In the genomic region with DNA sequence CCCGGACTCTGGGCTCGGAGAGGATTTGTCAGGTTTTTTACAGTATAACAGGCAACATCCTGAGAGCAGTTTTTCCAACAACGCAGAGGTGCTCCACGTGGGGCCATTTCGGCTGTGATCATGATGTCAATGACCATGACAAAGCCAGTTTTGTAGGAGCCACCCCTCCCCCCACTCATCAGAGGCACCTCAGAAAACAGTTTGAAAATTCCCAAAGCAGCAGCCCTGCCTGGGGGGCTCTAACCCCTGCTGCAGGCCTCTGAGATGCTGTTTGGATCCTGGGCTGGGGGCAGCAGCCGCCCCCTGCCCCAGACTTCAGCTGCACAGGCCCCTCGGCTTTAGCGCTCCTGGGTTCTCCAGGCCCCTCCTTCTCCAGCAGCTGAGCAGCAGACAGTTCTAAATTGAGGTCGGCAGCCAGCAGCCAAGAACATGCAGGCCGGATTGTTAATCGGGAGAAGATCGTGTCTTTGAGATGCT, we compare ENCODE assay signal across 1 cellular context.
TF ChIP-seq lines count a peak whose summit lies in the region.

No MANE protein-coding gene starts in this region.

TF ChIP-seq in K562, 482 proteins besides CTCF, POLR2A, EP300 and RAD21 (continued from another document and continues in another):
- TF ChIP-seq, protein P1, sequence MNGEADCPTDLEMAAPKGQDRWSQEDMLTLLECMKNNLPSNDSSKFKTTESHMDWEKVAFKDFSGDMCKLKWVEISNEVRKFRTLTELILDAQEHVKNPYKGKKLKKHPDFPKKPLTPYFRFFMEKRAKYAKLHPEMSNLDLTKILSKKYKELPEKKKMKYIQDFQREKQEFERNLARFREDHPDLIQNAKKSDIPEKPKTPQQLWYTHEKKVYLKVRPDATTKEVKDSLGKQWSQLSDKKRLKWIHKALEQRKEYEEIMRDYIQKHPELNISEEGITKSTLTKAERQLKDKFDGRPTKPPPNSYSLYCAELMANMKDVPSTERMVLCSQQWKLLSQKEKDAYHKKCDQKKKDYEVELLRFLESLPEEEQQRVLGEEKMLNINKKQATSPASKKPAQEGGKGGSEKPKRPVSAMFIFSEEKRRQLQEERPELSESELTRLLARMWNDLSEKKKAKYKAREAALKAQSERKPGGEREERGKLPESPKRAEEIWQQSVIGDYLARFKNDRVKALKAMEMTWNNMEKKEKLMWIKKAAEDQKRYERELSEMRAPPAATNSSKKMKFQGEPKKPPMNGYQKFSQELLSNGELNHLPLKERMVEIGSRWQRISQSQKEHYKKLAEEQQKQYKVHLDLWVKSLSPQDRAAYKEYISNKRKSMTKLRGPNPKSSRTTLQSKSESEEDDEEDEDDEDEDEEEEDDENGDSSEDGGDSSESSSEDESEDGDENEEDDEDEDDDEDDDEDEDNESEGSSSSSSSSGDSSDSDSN (IDR thresholded peaks at IDR 0.05; ENCODE audit: borderline replicate concordance in 1 of 2, low read depth in 2 of 2, low read length in 2 of 2): no peak
- no peak for TF ChIP-seq POLR2B (IDR thresholded peaks at IDR 0.05; ENCODE audit: low read depth, partially characterized antibody)
- TF ChIP-seq SNRNP70 (optimal IDR thresholded peaks at IDR 0.05; ENCODE audit: low read depth, low read length): no peak
- no peak for TF ChIP-seq SREBF2 (CRISPR knock-in tag; IDR thresholded peaks at IDR 0.05)
- no peak for TF ChIP-seq RBM15 (IDR thresholded peaks at IDR 0.05; ENCODE audit: insufficient read depth, low read length)
- no peak for TF ChIP-seq ZNF408 (CRISPR knock-in tag; IDR thresholded peaks at IDR 0.05; ENCODE audit: low read depth)
- TF ChIP-seq, protein P2, sequence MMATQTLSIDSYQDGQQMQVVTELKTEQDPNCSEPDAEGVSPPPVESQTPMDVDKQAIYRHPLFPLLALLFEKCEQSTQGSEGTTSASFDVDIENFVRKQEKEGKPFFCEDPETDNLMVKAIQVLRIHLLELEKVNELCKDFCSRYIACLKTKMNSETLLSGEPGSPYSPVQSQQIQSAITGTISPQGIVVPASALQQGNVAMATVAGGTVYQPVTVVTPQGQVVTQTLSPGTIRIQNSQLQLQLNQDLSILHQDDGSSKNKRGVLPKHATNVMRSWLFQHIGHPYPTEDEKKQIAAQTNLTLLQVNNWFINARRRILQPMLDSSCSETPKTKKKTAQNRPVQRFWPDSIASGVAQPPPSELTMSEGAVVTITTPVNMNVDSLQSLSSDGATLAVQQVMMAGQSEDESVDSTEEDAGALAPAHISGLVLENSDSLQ (IDR thresholded peaks at IDR 0.05): no peak
- TF ChIP-seq ESRRB (CRISPR knock-in tag; IDR thresholded peaks at IDR 0.05; ENCODE audit: borderline replicate concordance): no peak
- no peak for TF ChIP-seq ELF1 (tag; IDR thresholded peaks at IDR 0.05)
- TF ChIP-seq MTF1 (CRISPR knock-in tag; IDR thresholded peaks at IDR 0.05; ENCODE audit: borderline replicate concordance): no peak
- TF ChIP-seq, protein P3, sequence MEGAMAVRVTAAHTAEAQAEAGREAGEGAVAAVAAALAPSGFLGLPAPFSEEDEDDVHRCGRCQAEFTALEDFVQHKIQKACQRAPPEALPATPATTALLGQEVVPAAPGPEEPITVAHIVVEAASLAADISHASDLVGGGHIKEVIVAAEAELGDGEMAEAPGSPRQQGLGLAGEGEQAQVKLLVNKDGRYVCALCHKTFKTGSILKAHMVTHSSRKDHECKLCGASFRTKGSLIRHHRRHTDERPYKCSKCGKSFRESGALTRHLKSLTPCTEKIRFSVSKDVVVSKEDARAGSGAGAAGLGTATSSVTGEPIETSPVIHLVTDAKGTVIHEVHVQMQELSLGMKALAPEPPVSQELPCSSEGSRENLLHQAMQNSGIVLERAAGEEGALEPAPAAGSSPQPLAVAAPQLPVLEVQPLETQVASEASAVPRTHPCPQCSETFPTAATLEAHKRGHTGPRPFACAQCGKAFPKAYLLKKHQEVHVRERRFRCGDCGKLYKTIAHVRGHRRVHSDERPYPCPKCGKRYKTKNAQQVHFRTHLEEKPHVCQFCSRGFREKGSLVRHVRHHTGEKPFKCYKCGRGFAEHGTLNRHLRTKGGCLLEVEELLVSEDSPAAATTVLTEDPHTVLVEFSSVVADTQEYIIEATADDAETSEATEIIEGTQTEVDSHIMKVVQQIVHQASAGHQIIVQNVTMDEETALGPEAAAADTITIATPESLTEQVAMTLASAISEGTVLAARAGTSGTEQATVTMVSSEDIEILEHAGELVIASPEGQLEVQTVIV (CRISPR knock-in tag; IDR thresholded peaks at IDR 0.05; ENCODE audit: borderline replicate concordance): no peak
- TF ChIP-seq, protein P4, sequence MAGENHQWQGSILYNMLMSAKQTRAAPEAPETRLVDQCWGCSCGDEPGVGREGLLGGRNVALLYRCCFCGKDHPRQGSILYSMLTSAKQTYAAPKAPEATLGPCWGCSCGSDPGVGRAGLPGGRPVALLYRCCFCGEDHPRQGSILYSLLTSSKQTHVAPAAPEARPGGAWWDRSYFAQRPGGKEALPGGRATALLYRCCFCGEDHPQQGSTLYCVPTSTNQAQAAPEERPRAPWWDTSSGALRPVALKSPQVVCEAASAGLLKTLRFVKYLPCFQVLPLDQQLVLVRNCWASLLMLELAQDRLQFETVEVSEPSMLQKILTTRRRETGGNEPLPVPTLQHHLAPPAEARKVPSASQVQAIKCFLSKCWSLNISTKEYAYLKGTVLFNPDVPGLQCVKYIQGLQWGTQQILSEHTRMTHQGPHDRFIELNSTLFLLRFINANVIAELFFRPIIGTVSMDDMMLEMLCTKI (IDR thresholded peaks at IDR 0.05; ENCODE audit: partially characterized antibody): no peak
- TF ChIP-seq MYNN (IDR thresholded peaks at IDR 0.05): no peak
- no peak for TF ChIP-seq MYNN (CRISPR knock-in tag; IDR thresholded peaks at IDR 0.05)
- no peak for TF ChIP-seq HMG20A (CRISPR knock-in tag; conservative IDR thresholded peaks at IDR 0.05)
- TF ChIP-seq ZNF316 (IDR thresholded peaks at IDR 0.05): peak; percentile 61
- TF ChIP-seq PHB2 (IDR thresholded peaks at IDR 0.05; ENCODE audit: low read depth): no peak
- no peak for TF ChIP-seq ETV6 (IDR thresholded peaks at IDR 0.05; ENCODE audit: borderline replicate concordance in 1 of 2, low read depth in 2 of 2, low read length in 1 of 2)
- no peak for TF ChIP-seq ETV6 (CRISPR knock-in tag; IDR thresholded peaks at IDR 0.05; ENCODE audit: borderline replicate concordance)
- TF ChIP-seq CCNT2 (IDR thresholded peaks at IDR 0.05; ENCODE audit: borderline replicate concordance, extremely low read depth, insufficient read length, low read depth, low read length): no peak
- TF ChIP-seq, protein P5, sequence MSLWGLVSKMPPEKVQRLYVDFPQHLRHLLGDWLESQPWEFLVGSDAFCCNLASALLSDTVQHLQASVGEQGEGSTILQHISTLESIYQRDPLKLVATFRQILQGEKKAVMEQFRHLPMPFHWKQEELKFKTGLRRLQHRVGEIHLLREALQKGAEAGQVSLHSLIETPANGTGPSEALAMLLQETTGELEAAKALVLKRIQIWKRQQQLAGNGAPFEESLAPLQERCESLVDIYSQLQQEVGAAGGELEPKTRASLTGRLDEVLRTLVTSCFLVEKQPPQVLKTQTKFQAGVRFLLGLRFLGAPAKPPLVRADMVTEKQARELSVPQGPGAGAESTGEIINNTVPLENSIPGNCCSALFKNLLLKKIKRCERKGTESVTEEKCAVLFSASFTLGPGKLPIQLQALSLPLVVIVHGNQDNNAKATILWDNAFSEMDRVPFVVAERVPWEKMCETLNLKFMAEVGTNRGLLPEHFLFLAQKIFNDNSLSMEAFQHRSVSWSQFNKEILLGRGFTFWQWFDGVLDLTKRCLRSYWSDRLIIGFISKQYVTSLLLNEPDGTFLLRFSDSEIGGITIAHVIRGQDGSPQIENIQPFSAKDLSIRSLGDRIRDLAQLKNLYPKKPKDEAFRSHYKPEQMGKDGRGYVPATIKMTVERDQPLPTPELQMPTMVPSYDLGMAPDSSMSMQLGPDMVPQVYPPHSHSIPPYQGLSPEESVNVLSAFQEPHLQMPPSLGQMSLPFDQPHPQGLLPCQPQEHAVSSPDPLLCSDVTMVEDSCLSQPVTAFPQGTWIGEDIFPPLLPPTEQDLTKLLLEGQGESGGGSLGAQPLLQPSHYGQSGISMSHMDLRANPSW (CRISPR knock-in tag; IDR thresholded peaks at IDR 0.05): no peak
- TF ChIP-seq EGR1 (conservative IDR thresholded peaks at IDR 0.05): no peak
- TF ChIP-seq RNF2 (IDR thresholded peaks at IDR 0.05): no peak
- TF ChIP-seq SIRT6 (IDR thresholded peaks at IDR 0.05; ENCODE audit: low read depth, low read length): no peak
- no peak for TF ChIP-seq CBX2 (IDR thresholded peaks at IDR 0.05; ENCODE audit: insufficient read depth, low read length, poor library complexity, severe bottlenecking)
- no peak for TF ChIP-seq MCM2 (IDR thresholded peaks at IDR 0.05; ENCODE audit: low read depth)
- TF ChIP-seq SUPT5H (IDR thresholded peaks at IDR 0.05): no peak
- TF ChIP-seq, protein P6, sequence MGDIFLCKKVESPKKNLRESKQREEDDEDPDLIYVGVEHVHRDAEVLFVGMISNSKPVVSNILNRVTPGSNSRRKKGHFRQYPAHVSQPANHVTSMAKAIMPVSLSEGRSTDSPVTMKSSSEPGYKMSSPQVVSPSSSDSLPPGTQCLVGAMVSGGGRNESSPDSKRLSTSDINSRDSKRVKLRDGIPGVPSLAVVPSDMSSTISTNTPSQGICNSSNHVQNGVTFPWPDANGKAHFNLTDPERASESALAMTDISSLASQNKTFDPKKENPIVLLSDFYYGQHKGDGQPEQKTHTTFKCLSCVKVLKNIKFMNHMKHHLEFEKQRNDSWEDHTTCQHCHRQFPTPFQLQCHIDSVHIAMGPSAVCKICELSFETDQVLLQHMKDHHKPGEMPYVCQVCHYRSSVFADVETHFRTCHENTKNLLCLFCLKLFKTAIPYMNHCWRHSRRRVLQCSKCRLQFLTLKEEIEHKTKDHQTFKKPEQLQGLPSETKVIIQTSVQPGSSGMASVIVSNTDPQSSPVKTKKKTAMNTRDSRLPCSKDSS (IDR thresholded peaks at IDR 0.05; ENCODE audit: low read depth, partially characterized antibody): no peak
- TF ChIP-seq SMARCC2 (IDR thresholded peaks at IDR 0.05; ENCODE audit: low read depth): no peak
- TF ChIP-seq STAG1 (CRISPR knock-in tag; IDR thresholded peaks at IDR 0.05; ENCODE audit: borderline replicate concordance): no peak
- TF ChIP-seq, protein P7, sequence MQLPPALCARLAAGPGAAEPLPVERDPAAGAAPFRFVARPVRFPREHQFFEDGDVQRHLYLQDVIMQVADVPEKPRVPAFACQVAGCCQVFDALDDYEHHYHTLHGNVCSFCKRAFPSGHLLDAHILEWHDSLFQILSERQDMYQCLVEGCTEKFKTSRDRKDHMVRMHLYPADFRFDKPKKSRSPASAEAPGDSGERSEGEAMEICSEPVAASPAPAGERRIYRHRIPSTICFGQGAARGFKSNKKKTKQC (CRISPR knock-in tag; IDR thresholded peaks at IDR 0.05): no peak
- 0 out of 2 replicates have a peak, but pooled peaks have one; percentile 33 for TF ChIP-seq JUN (IDR thresholded peaks at IDR 0.05; ENCODE audit: borderline replicate concordance, low read depth, low read length)
- TF ChIP-seq JUN (CRISPR knock-in tag; IDR thresholded peaks at IDR 0.05; ENCODE audit: borderline replicate concordance): no peak
- no peak for TF ChIP-seq RUNX1 (IDR thresholded peaks at IDR 0.05; ENCODE audit: low read depth)
- TF ChIP-seq SMARCE1 (IDR thresholded peaks at IDR 0.05): no peak
- no peak for TF ChIP-seq CBFA2T2 (conservative IDR thresholded peaks at IDR 0.05)
- TF ChIP-seq ZNF217 (CRISPR knock-in tag; IDR thresholded peaks at IDR 0.05): no peak
- no peak for TF ChIP-seq SMARCB1 (IDR thresholded peaks at IDR 0.05; ENCODE audit: insufficient read length, low read depth)
- TF ChIP-seq FOXJ2 (tag; IDR thresholded peaks at IDR 0.05): no peak
- TF ChIP-seq, protein P8, sequence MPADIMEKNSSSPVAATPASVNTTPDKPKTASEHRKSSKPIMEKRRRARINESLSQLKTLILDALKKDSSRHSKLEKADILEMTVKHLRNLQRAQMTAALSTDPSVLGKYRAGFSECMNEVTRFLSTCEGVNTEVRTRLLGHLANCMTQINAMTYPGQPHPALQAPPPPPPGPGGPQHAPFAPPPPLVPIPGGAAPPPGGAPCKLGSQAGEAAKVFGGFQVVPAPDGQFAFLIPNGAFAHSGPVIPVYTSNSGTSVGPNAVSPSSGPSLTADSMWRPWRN (IDR thresholded peaks at IDR 0.05; ENCODE audit: low read depth): no peak
- no peak for TF ChIP-seq TRIM28 (IDR thresholded peaks at IDR 0.05)
- TF ChIP-seq SNIP1 (IDR thresholded peaks at IDR 0.05; ENCODE audit: low read depth): no peak
- no peak for TF ChIP-seq POLR2H (tag; IDR thresholded peaks at IDR 0.05; ENCODE audit: low read depth)
- no peak for TF ChIP-seq SPI1 (IDR thresholded peaks at IDR 0.05; ENCODE audit: borderline replicate concordance, low read depth, low read length)
- TF ChIP-seq, protein P9, sequence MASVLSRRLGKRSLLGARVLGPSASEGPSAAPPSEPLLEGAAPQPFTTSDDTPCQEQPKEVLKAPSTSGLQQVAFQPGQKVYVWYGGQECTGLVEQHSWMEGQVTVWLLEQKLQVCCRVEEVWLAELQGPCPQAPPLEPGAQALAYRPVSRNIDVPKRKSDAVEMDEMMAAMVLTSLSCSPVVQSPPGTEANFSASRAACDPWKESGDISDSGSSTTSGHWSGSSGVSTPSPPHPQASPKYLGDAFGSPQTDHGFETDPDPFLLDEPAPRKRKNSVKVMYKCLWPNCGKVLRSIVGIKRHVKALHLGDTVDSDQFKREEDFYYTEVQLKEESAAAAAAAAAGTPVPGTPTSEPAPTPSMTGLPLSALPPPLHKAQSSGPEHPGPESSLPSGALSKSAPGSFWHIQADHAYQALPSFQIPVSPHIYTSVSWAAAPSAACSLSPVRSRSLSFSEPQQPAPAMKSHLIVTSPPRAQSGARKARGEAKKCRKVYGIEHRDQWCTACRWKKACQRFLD (CRISPR knock-in tag; IDR thresholded peaks at IDR 0.05): peak; percentile 29; the same call in 1 of the 2 replicates
- TF ChIP-seq, protein P10, sequence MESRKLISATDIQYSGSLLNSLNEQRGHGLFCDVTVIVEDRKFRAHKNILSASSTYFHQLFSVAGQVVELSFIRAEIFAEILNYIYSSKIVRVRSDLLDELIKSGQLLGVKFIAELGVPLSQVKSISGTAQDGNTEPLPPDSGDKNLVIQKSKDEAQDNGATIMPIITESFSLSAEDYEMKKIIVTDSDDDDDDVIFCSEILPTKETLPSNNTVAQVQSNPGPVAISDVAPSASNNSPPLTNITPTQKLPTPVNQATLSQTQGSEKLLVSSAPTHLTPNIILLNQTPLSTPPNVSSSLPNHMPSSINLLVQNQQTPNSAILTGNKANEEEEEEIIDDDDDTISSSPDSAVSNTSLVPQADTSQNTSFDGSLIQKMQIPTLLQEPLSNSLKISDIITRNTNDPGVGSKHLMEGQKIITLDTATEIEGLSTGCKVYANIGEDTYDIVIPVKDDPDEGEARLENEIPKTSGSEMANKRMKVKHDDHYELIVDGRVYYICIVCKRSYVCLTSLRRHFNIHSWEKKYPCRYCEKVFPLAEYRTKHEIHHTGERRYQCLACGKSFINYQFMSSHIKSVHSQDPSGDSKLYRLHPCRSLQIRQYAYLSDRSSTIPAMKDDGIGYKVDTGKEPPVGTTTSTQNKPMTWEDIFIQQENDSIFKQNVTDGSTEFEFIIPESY (CRISPR knock-in tag; IDR thresholded peaks at IDR 0.05): peak; percentile 60; the same call in 1 of the 2 replicates
